15 cellular contexts compared by ENCODE assay signal in genomic region chr21:31666445-31667010, GRCh38. TPM values are rescaled to one million over a fixed set of nuclear protein-coding genes. Genes with fewer than 3 reads are reported as not detected.
A peak's percentile ranks its signal among the peaks of the same experiment; 100 is the strongest.
DNase-seq lines count a peak whose midpoint lies in the region; ATAC-seq and TF ChIP-seq lines count a peak whose summit lies in the region.
"Had no signal": no experiment of that assay in that cellular context is flagged by ENCODE, and none has a peak within 500 bp of the region (broad histone marks: within the 10 kb centered on the region; RNA-seq: fewer than 3 reads in every experiment).

No MANE protein-coding gene starts in this region.

- peak; percentile 62 to 67 for ATAC-seq in stimulated activated naive B cell treated with anti-CD40 and anti-IgM and Interleukin-4, amounts not matched to agents 10 μg/mL and 1 μg/mL and 100 μg/mL, for 72 hours (replicated peaks)
- ATAC-seq in GM19328 (IDR thresholded peaks at IDR 0.05; ENCODE audit: unreplicated experiment): no peak
- ATAC-seq: mucosa of descending colon, Panc1 had no signal

- no peaks in the 10 kb centered on the region for H3K27me3 ChIP-seq in MM.1S (replicated peaks; ENCODE audit: insufficient read depth, low read length)
- H3K27me3 ChIP-seq: thyroid gland had no signal

- no peak overlapping the region for H3K27ac ChIP-seq in MM.1S (ENCODE audit: low read length)
- H3K27ac ChIP-seq: thyroid gland had no signal

- peaks cover 66% of the 10 kb centered on the region for H3K4me1 Mint-ChIP-seq in activated naive CD4-positive, alpha-beta T cell treated with anti-CD3 and anti-CD28 coated beads, Interleukin-2, amount 10 ng/mL, durations not matched to agents 7 days and 5 days
- peaks cover 77% of the 10 kb centered on the region for H3K4me1 Mint-ChIP-seq in activated naive CD8-positive, alpha-beta T cell treated with anti-CD3 and anti-CD28 coated beads for 36 hours
- peaks cover 15 to 39% of the 10 kb centered on the region in 2 donors for H3K4me1 Mint-ChIP-seq in stimulated activated naive B cell treated with anti-CD40 and anti-IgM and Interleukin-4, amounts not matched to agents 10 μg/mL and 1 μg/mL and 100 μg/mL, for 72 hours
- peaks cover 22% of the 10 kb centered on the region for H3K4me1 Mint-ChIP-seq in mesothelial cell of epicardium

- no peak for DNase-seq in activated naive CD4-positive, alpha-beta T cell treated with anti-CD3 and anti-CD28 coated beads, Interleukin-2, amount 10 ng/mL, durations not matched to agents 7 days and 5 days
- DNase-seq in activated naive CD4-positive, alpha-beta T cell treated with anti-CD3 and anti-CD28 coated beads, Interleukin-2, amount 50 U/mL, for 16 hours: no peak
- DNase-seq in NOMO-1 treated with DMSO at 0.1 percent for 48 hours (lab: John Stamatoyannopoulos, UW; ENCODE audit: unreplicated experiment): peak; percentile 62
- no peak for DNase-seq in activated naive CD8-positive, alpha-beta T cell treated with anti-CD3 and anti-CD28 coated beads for 36 hours
- no peak for DNase-seq in stimulated activated naive B cell treated with anti-CD40 and anti-IgM and Interleukin-4, amounts not matched to agents 10 μg/mL and 1 μg/mL and 100 μg/mL, for 72 hours
- DNase-seq in mesothelial cell of epicardium (ENCODE audit: low spot score in 2 of 2, unreplicated experiment in 2 of 2): no peak
- no peak for DNase-seq in MM.1S
- DNase-seq: DMS153, erythroblast, kidney, mucosa of descending colon, NCI-H226, thyroid gland had no signal

- H3K9me2 ChIP-seq in MM.1S (replicated peaks; ENCODE audit: insufficient read depth, low read length): no peaks in the 10 kb centered on the region

- no peak for TF ChIP-seq CTCF in mesothelial cell of epicardium (IDR thresholded peaks at IDR 0.05; ENCODE audit: unreplicated experiment)
- no peak for TF ChIP-seq CTCF in MM.1S (IDR thresholded peaks at IDR 0.05; ENCODE audit: low read length)

- peaks cover 21% of the 10 kb centered on the region; the same call in 1 of the 2 replicates for H4K20me1 ChIP-seq in MM.1S (ENCODE audit: insufficient read depth, low read length)

- no peaks in the 10 kb centered on the region for H3K9me3 Mint-ChIP-seq in activated naive CD4-positive, alpha-beta T cell treated with anti-CD3 and anti-CD28 coated beads, Interleukin-2, amount 10 ng/mL, durations not matched to agents 7 days and 5 days
- H3K9me3 Mint-ChIP-seq in activated naive CD8-positive, alpha-beta T cell treated with anti-CD3 and anti-CD28 coated beads for 36 hours: no peaks in the 10 kb centered on the region
- H3K9me3 Mint-ChIP-seq in stimulated activated naive B cell treated with anti-CD40 and anti-IgM and Interleukin-4, amounts not matched to agents 10 μg/mL and 1 μg/mL and 100 μg/mL, for 72 hours: no peaks in the 10 kb centered on the region
- no peaks in the 10 kb centered on the region for H3K9me3 Mint-ChIP-seq in mesothelial cell of epicardium

- H3K36me3 Mint-ChIP-seq in activated naive CD4-positive, alpha-beta T cell treated with anti-CD3 and anti-CD28 coated beads, Interleukin-2, amount 10 ng/mL, durations not matched to agents 7 days and 5 days: peaks cover 66% of the 10 kb centered on the region
- peaks cover 66% of the 10 kb centered on the region for H3K36me3 Mint-ChIP-seq in activated naive CD8-positive, alpha-beta T cell treated with anti-CD3 and anti-CD28 coated beads for 36 hours
- peaks cover 31 to 60% of the 10 kb centered on the region in 2 donors for H3K36me3 Mint-ChIP-seq in stimulated activated naive B cell treated with anti-CD40 and anti-IgM and Interleukin-4, amounts not matched to agents 10 μg/mL and 1 μg/mL and 100 μg/mL, for 72 hours
- peaks cover 25% of the 10 kb centered on the region for H3K36me3 Mint-ChIP-seq in mesothelial cell of epicardium

- H2AFZ ChIP-seq in MM.1S (ENCODE audit: low read length): no peak overlapping the region

- peaks cover 62% of the 10 kb centered on the region for H3K79me2 ChIP-seq in MM.1S (ENCODE audit: low read length)

- H3K9ac ChIP-seq in MM.1S (ENCODE audit: low read length): no peak overlapping the region

- peaks cover 34% of the 10 kb centered on the region for H3F3A ChIP-seq in MM.1S (ENCODE audit: insufficient read depth, low read length)

- no peak overlapping the region for H3K4me3 Mint-ChIP-seq in activated naive CD4-positive, alpha-beta T cell treated with anti-CD3 and anti-CD28 coated beads, Interleukin-2, amount 10 ng/mL, durations not matched to agents 7 days and 5 days
- no peak overlapping the region for H3K4me3 Mint-ChIP-seq in activated naive CD8-positive, alpha-beta T cell treated with anti-CD3 and anti-CD28 coated beads for 36 hours
- no peak overlapping the region for H3K4me3 Mint-ChIP-seq in stimulated activated naive B cell treated with anti-CD40 and anti-IgM and Interleukin-4, amounts not matched to agents 10 μg/mL and 1 μg/mL and 100 μg/mL, for 72 hours
- no peak overlapping the region for H3K4me3 Mint-ChIP-seq in mesothelial cell of epicardium

- H3K4me2 ChIP-seq in MM.1S (ENCODE audit: low read depth, low read length): no peak overlapping the region

- peak overlapping the region; percentile 35 for H3K27ac Mint-ChIP-seq in activated naive CD4-positive, alpha-beta T cell treated with anti-CD3 and anti-CD28 coated beads, Interleukin-2, amount 10 ng/mL, durations not matched to agents 7 days and 5 days
- H3K27ac Mint-ChIP-seq in activated naive CD8-positive, alpha-beta T cell treated with anti-CD3 and anti-CD28 coated beads for 36 hours: peak overlapping the region; percentile 77
- peak overlapping the region; percentile 47 for H3K27ac Mint-ChIP-seq in stimulated activated naive B cell treated with anti-CD40 and anti-IgM and Interleukin-4, amounts not matched to agents 10 μg/mL and 1 μg/mL and 100 μg/mL, for 72 hours
- no peak overlapping the region for H3K27ac Mint-ChIP-seq in mesothelial cell of epicardium

- no peaks in the 10 kb centered on the region for H3K27me3 Mint-ChIP-seq in activated naive CD4-positive, alpha-beta T cell treated with anti-CD3 and anti-CD28 coated beads, Interleukin-2, amount 10 ng/mL, durations not matched to agents 7 days and 5 days
- H3K27me3 Mint-ChIP-seq in activated naive CD8-positive, alpha-beta T cell treated with anti-CD3 and anti-CD28 coated beads for 36 hours: no peaks in the 10 kb centered on the region
- H3K27me3 Mint-ChIP-seq in stimulated activated naive B cell treated with anti-CD40 and anti-IgM and Interleukin-4, amounts not matched to agents 10 μg/mL and 1 μg/mL and 100 μg/mL, for 72 hours: no peaks in the 10 kb centered on the region
- no peaks in the 10 kb centered on the region for H3K27me3 Mint-ChIP-seq in mesothelial cell of epicardium (ENCODE audit: low read depth)

- H3K9me3 ChIP-seq in MM.1S (replicated peaks; ENCODE audit: insufficient read depth, low read length): no peaks in the 10 kb centered on the region
- H3K9me3 ChIP-seq: mucosa of descending colon, thyroid gland had no signal

- H3K4me3 ChIP-seq in MM.1S (ENCODE audit: low read length): no peak overlapping the region
- H3K4me3 ChIP-seq: mucosa of descending colon, thyroid gland had no signal

- H3K36me3 ChIP-seq in MM.1S (replicated peaks; ENCODE audit: insufficient read depth, low read length): peaks cover 25% of the 10 kb centered on the region

- CTCF ChIA-PET in activated naive CD4-positive, alpha-beta T cell treated with anti-CD3 and anti-CD28 coated beads, Interleukin-2, amount 10 ng/mL, durations not matched to agents 7 days and 5 days (lab: Charles Lee): interaction anchor here (0.7 to 1.6 kb wide), 2 partner anchors 11 to 484 kb away, joined by 4 read pairs; no protein-coding TSS in a partner anchor

- peaks cover 9% of the 10 kb centered on the region for H3K4me1 ChIP-seq in MM.1S (ENCODE audit: low read length)

RNA-seq across cellular contexts. Expression of gene SOD1, which starts 7.0 kb away (rescaled TPM):
- total RNA-seq in activated naive CD8-positive, alpha-beta T cell treated with anti-CD3 and anti-CD28 coated beads for 36 hours: 100 to 1,000 TPM; 316 to 328 TPM
- 150 to 158 TPM (median 154 TPM) in 3 replicates for total RNA-seq in mesothelial cell of epicardium
